15 cellular contexts compared by ENCODE assay signal in genomic region chr12:68760806-68761441, GRCh38. TPM values are rescaled to one million over a fixed set of nuclear protein-coding genes. Genes with fewer than 3 reads are reported as not detected.
DNase-seq lines count a peak whose midpoint lies in the region; ATAC-seq and TF ChIP-seq lines count a peak whose summit lies in the region.
"Had no signal": no experiment of that assay in that cellular context is flagged by ENCODE, and none has a peak within 500 bp of the region (broad histone marks: within the 10 kb centered on the region; RNA-seq: fewer than 3 reads in every experiment).

No MANE protein-coding gene starts in this region.

- H3K4me1 ChIP-seq in BLaER1 (peaks cover 35% of the 10 kb centered on the region), SJSA1 (replicated peaks) (no peaks in the 10 kb centered on the region), spleen (no peaks in the 10 kb centered on the region), gastroesophageal sphincter (peaks cover 0 to 4% (median 0%) of the 10 kb centered on the region in 3 donors), Caco-2 (no peaks in the 10 kb centered on the region)

- H3K27me3 Mint-ChIP-seq in memory B cell (no peaks in the 10 kb centered on the region), Caco-2 (ENCODE audit: insufficient read depth, unreplicated experiment) (no peaks in the 10 kb centered on the region)
- H3K27me3 Mint-ChIP-seq: B cell; CD4-positive, alpha-beta T cell; IgD-negative memory B cell had no signal

- H3K9ac ChIP-seq in BLaER1 = no peak overlapping the region

- no peak for ATAC-seq in memory B cell (ENCODE audit: low read depth)
- no peak for ATAC-seq in gastroesophageal sphincter

- H3K36me3 Mint-ChIP-seq in memory B cell (peaks cover 26% of the 10 kb centered on the region), Caco-2 (ENCODE audit: insufficient read depth, unreplicated experiment) (peaks cover 43% of the 10 kb centered on the region)

- H3K36me3 ChIP-seq in BLaER1 = peaks cover 98% of the 10 kb centered on the region
- no peaks in the 10 kb centered on the region for H3K36me3 ChIP-seq in SJSA1
- peaks cover 0 to 99% (median 25%) of the 10 kb centered on the region in 6 donors for H3K36me3 ChIP-seq in spleen
- peaks cover 0 to 83% of the 10 kb centered on the region in 2 donors for H3K36me3 ChIP-seq in gastroesophageal sphincter
- no peaks in the 10 kb centered on the region for H3K36me3 ChIP-seq in Caco-2 (ENCODE audit: control insufficient read depth, insufficient read depth, low read length)

- H3K27ac ChIP-seq in BLaER1 = 0 out of 2 replicates have a peak overlapping the region, but pooled peaks have one; percentile 0
- no peak overlapping the region for H3K27ac ChIP-seq in SJSA1
- H3K27ac ChIP-seq in spleen = no peak overlapping the region
- H3K27ac ChIP-seq in gastroesophageal sphincter = no peak overlapping the region

- no peak for TF ChIP-seq EP300 in gastroesophageal sphincter (IDR thresholded peaks at IDR 0.05)

- DNase-seq in SJSA1 (ENCODE audit: low read depth in 1 of 2, low spot score in 2 of 2) = peak; percentile 78 to 93
- no peak for DNase-seq in memory B cell (ENCODE audit: low spot score in 2 of 2)
- DNase-seq in spleen = peak; percentile 10
- DNase-seq in head of caudate nucleus = no peak
- no peak for DNase-seq in Caco-2
- DNase-seq: C1 segment of cervical spinal cord; CD4-positive, alpha-beta T cell; DMS79 treated with DMSO at 0.1 percent for 48 hours; GF-D8; GOT3; H9 had no signal

- H3K27me3 ChIP-seq in BLaER1 (no peaks in the 10 kb centered on the region), SJSA1 (replicated peaks) (peaks cover 82% of the 10 kb centered on the region), spleen (replicated peaks in 1 of 7) (no peaks in the 10 kb centered on the region), gastroesophageal sphincter (no peaks in the 10 kb centered on the region), Caco-2 (replicated peaks; ENCODE audit: control insufficient read depth, insufficient read depth, low read length) (no peaks in the 10 kb centered on the region)

- H3K4me2 ChIP-seq in BLaER1 = peak overlapping the region; percentile 3; the same call in 1 of the 2 replicates

- H3K4me1 Mint-ChIP-seq in memory B cell (peaks cover 2% of the 10 kb centered on the region), Caco-2 (ENCODE audit: low read depth, unreplicated experiment) (peaks cover 7% of the 10 kb centered on the region)
- H3K4me1 Mint-ChIP-seq: B cell had no signal

- no peaks in the 10 kb centered on the region for H3K9me3 Mint-ChIP-seq in memory B cell
- H3K9me3 Mint-ChIP-seq in Caco-2 (ENCODE audit: unreplicated experiment) = no peaks in the 10 kb centered on the region
- H3K9me3 Mint-ChIP-seq: CD4-positive, alpha-beta T cell; H9; IgD-negative memory B cell had no signal

- POLR2A ChIA-PET in Caco-2 (lab: Charles Lee) = no interaction called here

- BruUV-seq in Caco-2 (replicated peaks; lab: Mats Ljungman, UMichigan) = no TSS peak

- TF ChIP-seq POLR2A in spleen (IDR thresholded peaks at IDR 0.05) (no peak), gastroesophageal sphincter (IDR thresholded peaks at IDR 0.05) (no peak)

- H3K27ac Mint-ChIP-seq in memory B cell = peak overlapping the region; percentile 40
- H3K27ac Mint-ChIP-seq in Caco-2 (ENCODE audit: unreplicated experiment) = no peak overlapping the region
- H3K27ac Mint-ChIP-seq: CD4-positive, alpha-beta T cell had no signal

- intact Hi-C loops in spleen (cut with DNase I; ENCODE audit: low total_unique reads) (no loop called here), head of caudate nucleus (cut with DNase I) (no loop called here), Caco-2 (cut with micrococcal nuclease; ENCODE audit: unreplicated experiment) (no loop called here)

- CTCF ChIA-PET in Caco-2 (lab: Charles Lee) = no interaction called here

- TF ChIP-seq CTCF in spleen (IDR thresholded peaks at IDR 0.05 in 8 of 11, conservative IDR thresholded peaks at IDR 0.05 in 3 of 11) (no peak), gastroesophageal sphincter (IDR thresholded peaks at IDR 0.05) (no peak), Caco-2 (IDR thresholded peaks at IDR 0.05; ENCODE audit: insufficient read depth in 1 of 2, low read depth in 1 of 2, low read length in 1 of 2, severe bottlenecking in 1 of 2, unreplicated experiment in 1 of 2) (no peak)

- H3K4me3 ChIP-seq in BLaER1 (no peak overlapping the region), SJSA1 (no peak overlapping the region), spleen (no peak overlapping the region), gastroesophageal sphincter (no peak overlapping the region), Caco-2 (ENCODE audit: low read depth, low read length) (no peak overlapping the region)

- no peaks in the 10 kb centered on the region for H4K20me1 ChIP-seq in BLaER1

- H3K4me3 Mint-ChIP-seq in memory B cell (no peak overlapping the region), Caco-2 (ENCODE audit: unreplicated experiment) (no peak overlapping the region)
- H3K4me3 Mint-ChIP-seq: B cell; CD4-positive, alpha-beta T cell; H9; IgD-negative memory B cell had no signal

- 91 to 96% (median 92%) methylated on average over 7 of the region's 7 CpGs for WGBS in spleen, 5 donors
- 86 to 87% methylated on average over 7 of the region's 7 CpGs for WGBS in gastroesophageal sphincter (ENCODE audit: low coverage in 1 of 2), 2 donors

- no peaks in the 10 kb centered on the region for H3K9me3 ChIP-seq in BLaER1
- peaks cover 10% of the 10 kb centered on the region for H3K9me3 ChIP-seq in SJSA1 (replicated peaks)
- H3K9me3 ChIP-seq in spleen = no peaks in the 10 kb centered on the region
- no peaks in the 10 kb centered on the region for H3K9me3 ChIP-seq in gastroesophageal sphincter
- no peaks in the 10 kb centered on the region for H3K9me3 ChIP-seq in Caco-2

RNA-seq across cellular contexts. Expression of gene SLC35E3, which starts 14.9 kb away (rescaled TPM):
- total RNA-seq in SJSA1 (2014; rRNA removed; shearing (Covaris generic)) = 0.63 and 4.9 TPM in 2 replicates
- total RNA-seq in spleen (10 to 100 TPM in 3 of 7 donors, 1 to 10 TPM in 4; 4.8 to 16.1 (median 7.8) TPM), gastroesophageal sphincter (10 to 100 TPM in 1 of 4 donors, 1 to 10 TPM in 3; 1.3 to 15.1 (median 4.9) TPM), Caco-2 (2022) (25.0 TPM in 2 replicates)
- 1 to 10 TPM; 4.8 to 5.7 (median 5.1) TPM for polyA plus RNA-seq in spleen

RNA-seq across cellular contexts. Expression of gene MDM2, which starts 47.1 kb away (rescaled TPM):
- 2,133 and 2,408 TPM in 2 replicates for total RNA-seq in SJSA1 (2014; rRNA removed; shearing (Covaris generic))
- 100 to 1,000 TPM in 5 of 7 donors, 10 to 100 TPM in 2; 98.9 to 248 (median 125) TPM for total RNA-seq in spleen
- 10 to 100 TPM; 41.5 to 77.4 (median 52.7) TPM for polyA plus RNA-seq in spleen
- 10 to 100 TPM; 47.5 to 79.2 (median 57.4) TPM for total RNA-seq in gastroesophageal sphincter
- total RNA-seq in Caco-2 (2022) = 113 and 118 TPM in 2 replicates

Comparison
In these comparisons a context has a peak if more than half of its experiments do, and no peak if none do; other contexts are left out.
1. DNase-seq: peak in SJSA1 (2 of 2) and spleen (single experiment); none in memory B cell (0 of 2), head of caudate nucleus (0 of 42) and Caco-2 (0 of 2).